ENCODE assay signal across 1 cellular context in the genomic region with DNA sequence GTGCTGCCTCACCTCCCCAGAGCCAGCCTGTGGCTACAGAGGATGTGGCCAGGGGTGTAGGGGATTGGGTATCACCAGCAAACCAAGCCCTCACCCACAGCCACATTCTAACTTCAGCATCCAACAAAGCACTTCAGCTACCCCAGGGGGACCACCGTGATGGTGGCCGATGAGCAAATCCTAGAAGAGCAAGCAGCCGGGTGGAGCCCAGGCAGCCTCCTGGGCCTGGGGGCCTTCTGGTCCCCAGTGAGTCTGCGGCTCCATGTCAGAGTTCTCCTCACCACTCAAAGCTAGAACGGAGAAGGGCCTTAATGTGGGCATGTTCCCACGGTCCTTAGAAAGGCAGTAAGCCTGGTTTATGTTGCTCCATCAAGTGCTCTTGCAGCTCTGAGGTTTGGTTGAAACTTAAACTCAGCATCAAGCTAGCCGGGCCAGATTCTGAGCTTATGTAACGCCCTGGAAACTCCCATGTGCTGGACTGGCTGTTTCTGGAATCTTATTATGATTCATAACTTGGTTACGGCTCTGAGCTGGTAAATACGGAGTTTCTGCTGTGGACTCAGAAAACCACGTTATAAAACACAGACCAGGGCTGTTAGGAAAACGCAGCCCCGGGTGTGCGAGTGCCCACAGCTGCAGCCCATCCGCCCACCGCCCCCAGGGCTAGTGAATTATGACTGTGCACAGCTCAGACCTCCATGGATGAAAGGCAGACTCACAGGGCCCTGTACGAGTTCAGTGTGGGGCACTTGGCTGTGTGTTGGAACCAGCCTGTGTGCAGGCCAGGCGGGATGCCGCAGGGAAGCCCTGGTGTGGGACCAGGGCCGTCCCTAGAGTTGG.
TF ChIP-seq lines count a peak whose summit lies in the region.

No MANE protein-coding gene starts in this region.

TF ChIP-seq in HepG2, 621 proteins besides CTCF, POLR2A, EP300 and RAD21 (continued from another document):
- TF ChIP-seq, protein P1, sequence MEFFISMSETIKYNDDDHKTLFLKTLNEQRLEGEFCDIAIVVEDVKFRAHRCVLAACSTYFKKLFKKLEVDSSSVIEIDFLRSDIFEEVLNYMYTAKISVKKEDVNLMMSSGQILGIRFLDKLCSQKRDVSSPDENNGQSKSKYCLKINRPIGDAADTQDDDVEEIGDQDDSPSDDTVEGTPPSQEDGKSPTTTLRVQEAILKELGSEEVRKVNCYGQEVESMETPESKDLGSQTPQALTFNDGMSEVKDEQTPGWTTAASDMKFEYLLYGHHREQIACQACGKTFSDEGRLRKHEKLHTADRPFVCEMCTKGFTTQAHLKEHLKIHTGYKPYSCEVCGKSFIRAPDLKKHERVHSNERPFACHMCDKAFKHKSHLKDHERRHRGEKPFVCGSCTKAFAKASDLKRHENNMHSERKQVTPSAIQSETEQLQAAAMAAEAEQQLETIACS (CRISPR knock-in tag; IDR thresholded peaks at IDR 0.05): no peak
- TF ChIP-seq ZNF891 (CRISPR knock-in tag; IDR thresholded peaks at IDR 0.05) (no peak), HNF4A (CRISPR knock-in tag; IDR thresholded peaks at IDR 0.05) (no peak), RFXANK (CRISPR knock-in tag; IDR thresholded peaks at IDR 0.05) (no peak), PCBP2 (optimal IDR thresholded peaks at IDR 0.05; ENCODE audit: low read depth, low read length, poor library complexity, severe bottlenecking) (no peak)
- TF ChIP-seq, protein P2, sequence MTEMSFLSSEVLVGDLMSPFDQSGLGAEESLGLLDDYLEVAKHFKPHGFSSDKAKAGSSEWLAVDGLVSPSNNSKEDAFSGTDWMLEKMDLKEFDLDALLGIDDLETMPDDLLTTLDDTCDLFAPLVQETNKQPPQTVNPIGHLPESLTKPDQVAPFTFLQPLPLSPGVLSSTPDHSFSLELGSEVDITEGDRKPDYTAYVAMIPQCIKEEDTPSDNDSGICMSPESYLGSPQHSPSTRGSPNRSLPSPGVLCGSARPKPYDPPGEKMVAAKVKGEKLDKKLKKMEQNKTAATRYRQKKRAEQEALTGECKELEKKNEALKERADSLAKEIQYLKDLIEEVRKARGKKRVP (CRISPR knock-in tag; IDR thresholded peaks at IDR 0.05): no peak
- TF ChIP-seq, protein P3, sequence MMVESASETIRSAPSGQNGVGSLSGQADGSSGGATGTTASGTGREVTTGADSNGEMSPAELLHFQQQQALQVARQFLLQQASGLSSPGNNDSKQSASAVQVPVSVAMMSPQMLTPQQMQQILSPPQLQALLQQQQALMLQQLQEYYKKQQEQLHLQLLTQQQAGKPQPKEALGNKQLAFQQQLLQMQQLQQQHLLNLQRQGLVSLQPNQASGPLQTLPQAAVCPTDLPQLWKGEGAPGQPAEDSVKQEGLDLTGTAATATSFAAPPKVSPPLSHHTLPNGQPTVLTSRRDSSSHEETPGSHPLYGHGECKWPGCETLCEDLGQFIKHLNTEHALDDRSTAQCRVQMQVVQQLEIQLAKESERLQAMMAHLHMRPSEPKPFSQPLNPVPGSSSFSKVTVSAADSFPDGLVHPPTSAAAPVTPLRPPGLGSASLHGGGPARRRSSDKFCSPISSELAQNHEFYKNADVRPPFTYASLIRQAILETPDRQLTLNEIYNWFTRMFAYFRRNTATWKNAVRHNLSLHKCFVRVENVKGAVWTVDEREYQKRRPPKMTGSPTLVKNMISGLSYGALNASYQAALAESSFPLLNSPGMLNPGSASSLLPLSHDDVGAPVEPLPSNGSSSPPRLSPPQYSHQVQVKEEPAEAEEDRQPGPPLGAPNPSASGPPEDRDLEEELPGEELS (CRISPR knock-in tag; IDR thresholded peaks at IDR 0.05): no peak
